In the genomic region with DNA sequence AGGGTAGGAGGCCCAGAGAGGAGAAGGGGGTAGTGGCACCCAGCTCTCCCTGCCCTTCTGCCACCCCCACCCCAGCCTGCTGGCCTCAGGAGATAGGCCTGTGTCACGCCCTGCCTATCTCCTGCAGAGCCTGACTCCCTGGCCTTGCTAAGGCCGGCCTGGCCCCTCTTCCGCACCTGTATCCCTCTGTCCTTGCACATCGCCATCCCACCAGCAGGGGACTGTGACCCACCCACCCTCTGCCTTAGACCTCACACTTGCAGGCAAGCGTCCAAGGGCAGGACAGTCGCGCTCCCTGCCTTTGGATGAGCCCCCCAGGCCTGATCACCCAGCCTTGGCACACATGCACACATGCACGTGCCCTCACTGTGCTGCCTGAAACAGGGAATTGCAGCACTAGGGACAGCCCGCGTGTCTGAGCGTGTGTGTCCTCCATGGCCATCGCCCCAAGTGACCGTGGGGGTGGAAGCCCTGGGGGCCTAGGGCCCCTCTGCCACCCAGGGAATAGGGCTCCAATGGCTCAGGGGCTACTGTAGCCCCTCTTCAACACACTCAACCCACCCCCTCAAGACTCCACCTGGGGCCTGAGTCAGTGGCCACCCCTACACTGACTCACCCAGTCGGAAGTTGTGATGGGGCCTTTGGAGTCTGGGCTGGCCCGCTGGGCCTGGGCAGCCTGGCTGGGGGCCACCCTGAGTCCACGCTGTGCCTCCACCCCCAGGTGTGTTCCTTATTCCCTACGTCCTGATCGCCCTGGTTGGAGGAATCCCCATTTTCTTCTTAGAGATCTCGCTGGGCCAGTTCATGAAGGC, we compare ENCODE assay signal across 1 cellular context.
TF ChIP-seq lines count a peak whose summit lies in the region.

No MANE protein-coding gene starts in this region.

TF ChIP-seq in GM23338, 12 proteins besides CTCF, POLR2A, EP300 and RAD21 (continued from another document):
- TF ChIP-seq, protein P1, sequence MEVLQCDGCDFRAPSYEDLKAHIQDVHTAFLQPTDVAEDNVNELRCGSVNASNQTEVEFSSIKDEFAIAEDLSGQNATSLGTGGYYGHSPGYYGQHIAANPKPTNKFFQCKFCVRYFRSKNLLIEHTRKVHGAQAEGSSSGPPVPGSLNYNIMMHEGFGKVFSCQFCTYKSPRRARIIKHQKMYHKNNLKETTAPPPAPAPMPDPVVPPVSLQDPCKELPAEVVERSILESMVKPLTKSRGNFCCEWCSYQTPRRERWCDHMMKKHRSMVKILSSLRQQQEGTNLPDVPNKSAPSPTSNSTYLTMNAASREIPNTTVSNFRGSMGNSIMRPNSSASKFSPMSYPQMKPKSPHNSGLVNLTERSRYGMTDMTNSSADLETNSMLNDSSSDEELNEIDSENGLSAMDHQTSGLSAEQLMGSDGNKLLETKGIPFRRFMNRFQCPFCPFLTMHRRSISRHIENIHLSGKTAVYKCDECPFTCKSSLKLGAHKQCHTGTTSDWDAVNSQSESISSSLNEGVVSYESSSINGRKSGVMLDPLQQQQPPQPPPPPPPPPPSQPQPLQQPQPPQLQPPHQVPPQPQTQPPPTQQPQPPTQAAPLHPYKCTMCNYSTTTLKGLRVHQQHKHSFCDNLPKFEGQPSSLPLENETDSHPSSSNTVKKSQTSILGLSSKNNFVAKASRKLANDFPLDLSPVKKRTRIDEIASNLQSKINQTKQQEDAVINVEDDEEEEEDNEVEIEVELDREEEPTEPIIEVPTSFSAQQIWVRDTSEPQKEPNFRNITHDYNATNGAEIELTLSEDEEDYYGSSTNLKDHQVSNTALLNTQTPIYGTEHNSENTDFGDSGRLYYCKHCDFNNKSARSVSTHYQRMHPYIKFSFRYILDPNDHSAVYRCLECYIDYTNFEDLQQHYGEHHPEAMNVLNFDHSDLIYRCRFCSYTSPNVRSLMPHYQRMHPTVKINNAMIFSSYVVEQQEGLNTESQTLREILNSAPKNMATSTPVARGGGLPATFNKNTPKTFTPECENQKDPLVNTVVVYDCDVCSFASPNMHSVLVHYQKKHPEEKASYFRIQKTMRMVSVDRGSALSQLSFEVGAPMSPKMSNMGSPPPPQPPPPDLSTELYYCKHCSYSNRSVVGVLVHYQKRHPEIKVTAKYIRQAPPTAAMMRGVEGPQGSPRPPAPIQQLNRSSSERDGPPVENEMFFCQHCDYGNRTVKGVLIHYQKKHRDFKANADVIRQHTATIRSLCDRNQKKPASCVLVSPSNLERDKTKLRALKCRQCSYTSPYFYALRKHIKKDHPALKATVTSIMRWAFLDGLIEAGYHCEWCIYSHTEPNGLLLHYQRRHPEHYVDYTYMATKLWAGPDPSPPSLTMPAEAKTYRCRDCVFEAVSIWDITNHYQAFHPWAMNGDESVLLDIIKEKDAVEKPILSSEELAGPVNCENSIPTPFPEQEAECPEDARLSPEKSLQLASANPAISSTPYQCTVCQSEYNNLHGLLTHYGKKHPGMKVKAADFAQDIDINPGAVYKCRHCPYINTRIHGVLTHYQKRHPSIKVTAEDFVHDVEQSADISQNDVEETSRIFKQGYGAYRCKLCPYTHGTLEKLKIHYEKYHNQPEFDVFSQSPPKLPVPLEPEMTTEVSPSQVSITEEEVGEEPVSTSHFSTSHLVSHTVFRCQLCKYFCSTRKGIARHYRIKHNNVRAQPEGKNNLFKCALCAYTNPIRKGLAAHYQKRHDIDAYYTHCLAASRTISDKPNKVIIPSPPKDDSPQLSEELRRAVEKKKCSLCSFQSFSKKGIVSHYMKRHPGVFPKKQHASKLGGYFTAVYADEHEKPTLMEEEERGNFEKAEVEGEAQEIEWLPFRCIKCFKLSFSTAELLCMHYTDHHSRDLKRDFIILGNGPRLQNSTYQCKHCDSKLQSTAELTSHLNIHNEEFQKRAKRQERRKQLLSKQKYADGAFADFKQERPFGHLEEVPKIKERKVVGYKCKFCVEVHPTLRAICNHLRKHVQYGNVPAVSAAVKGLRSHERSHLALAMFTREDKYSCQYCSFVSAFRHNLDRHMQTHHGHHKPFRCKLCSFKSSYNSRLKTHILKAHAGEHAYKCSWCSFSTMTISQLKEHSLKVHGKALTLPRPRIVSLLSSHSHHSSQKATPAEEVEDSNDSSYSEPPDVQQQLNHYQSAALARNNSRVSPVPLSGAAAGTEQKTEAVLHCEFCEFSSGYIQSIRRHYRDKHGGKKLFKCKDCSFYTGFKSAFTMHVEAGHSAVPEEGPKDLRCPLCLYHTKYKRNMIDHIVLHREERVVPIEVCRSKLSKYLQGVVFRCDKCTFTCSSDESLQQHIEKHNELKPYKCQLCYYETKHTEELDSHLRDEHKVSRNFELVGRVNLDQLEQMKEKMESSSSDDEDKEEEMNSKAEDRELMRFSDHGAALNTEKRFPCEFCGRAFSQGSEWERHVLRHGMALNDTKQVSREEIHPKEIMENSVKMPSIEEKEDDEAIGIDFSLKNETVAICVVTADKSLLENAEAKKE (CRISPR knock-in tag; IDR thresholded peaks at IDR 0.05) = no peak
- TF ChIP-seq, protein P2, sequence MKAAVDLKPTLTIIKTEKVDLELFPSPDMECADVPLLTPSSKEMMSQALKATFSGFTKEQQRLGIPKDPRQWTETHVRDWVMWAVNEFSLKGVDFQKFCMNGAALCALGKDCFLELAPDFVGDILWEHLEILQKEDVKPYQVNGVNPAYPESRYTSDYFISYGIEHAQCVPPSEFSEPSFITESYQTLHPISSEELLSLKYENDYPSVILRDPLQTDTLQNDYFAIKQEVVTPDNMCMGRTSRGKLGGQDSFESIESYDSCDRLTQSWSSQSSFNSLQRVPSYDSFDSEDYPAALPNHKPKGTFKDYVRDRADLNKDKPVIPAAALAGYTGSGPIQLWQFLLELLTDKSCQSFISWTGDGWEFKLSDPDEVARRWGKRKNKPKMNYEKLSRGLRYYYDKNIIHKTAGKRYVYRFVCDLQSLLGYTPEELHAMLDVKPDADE (IDR thresholded peaks at IDR 0.05) = no peak
- TF ChIP-seq EZH2 (IDR thresholded peaks at IDR 0.05; ENCODE audit: low read depth, unreplicated experiment) (no peak), EZH2phosphoT487 (IDR thresholded peaks at IDR 0.05; ENCODE audit: unreplicated experiment) (no peak), NANOG (IDR thresholded peaks at IDR 0.05; ENCODE audit: borderline replicate concordance) (no peak), ZNF331 (CRISPR knock-in tag; IDR thresholded peaks at IDR 0.05; ENCODE audit: low read depth) (no peak), REST (IDR thresholded peaks at IDR 0.05; ENCODE audit: unreplicated experiment) (no peak), CREB1 (CRISPR knock-in tag; IDR thresholded peaks at IDR 0.05; ENCODE audit: low read depth) (no peak), POLR2AphosphoS5 (IDR thresholded peaks at IDR 0.05; ENCODE audit: low read depth) (no peak), JUNB (IDR thresholded peaks at IDR 0.05; ENCODE audit: unreplicated experiment) (no peak)
